ENCODE assay signal across 9 cellular contexts in genomic region chr12:48080821-48081220, GRCh38.
"Had no signal": no experiment of that assay in that cellular context is flagged by ENCODE, and none has a peak within 500 bp of the region (broad histone marks: within the 10 kb centered on the region; RNA-seq: fewer than 3 reads in every experiment).

No MANE protein-coding gene starts in this region.

- H3K4me1 Mint-ChIP-seq: GM23338, H9 had no signal

- H3K27ac Mint-ChIP-seq: GM23338, HFFc6 had no signal

- H3K9me3 Mint-ChIP-seq: GM23338, H9, HFFc6 had no signal

- H3K4me2 ChIP-seq: GM23338 had no signal

- ATAC-seq: GM23338, HCT116 had no signal

- H2AFZ ChIP-seq: GM23248, GM23338 had no signal

- H3K4me1 ChIP-seq: HAP-1 had no signal

- H3K4me3 ChIP-seq: GM23248, GM23338, HAP-1 had no signal

- DNase-seq: GM23248, GOT3, H7, H9, HCEC 1CT, HFFc6 had no signal

- H3K9me3 ChIP-seq: HAP-1 had no signal

- H3K4me3 Mint-ChIP-seq: GM23338, H9, HFFc6 had no signal

- H3K27ac ChIP-seq: GM23248 had no signal

- H3K9ac ChIP-seq: GM23248 had no signal
